ENCODE assay signal across 8 cellular contexts in genomic region chrX:104165894-104166734, GRCh38. TPM values are rescaled to one million over a fixed set of nuclear protein-coding genes. Genes with fewer than 3 reads are reported as not detected.
DNase-seq lines count a peak whose midpoint lies in the region; ATAC-seq and TF ChIP-seq lines count a peak whose summit lies in the region.

TSS of gene FAM199X (plus strand) at chrX:104166453. CDS start at chrX:104166786, 333 bp downstream.

- H3K36me3 ChIP-seq in OCI-LY1 (ENCODE audit: insufficient read depth, low read length) = no peaks in the 10 kb centered on the region
- no peaks in the 10 kb centered on the region for H3K36me3 ChIP-seq in mucosa of descending colon (ENCODE audit: low read depth)

- DNase-seq in DMS153 (lab: John Stamatoyannopoulos, UW) (peak; percentile 72), HuH-7 (ENCODE audit: low spot score) (peak; percentile 66), activated T-cell treated with anti-CD3 and anti-CD28 coated beads for 1 hour (ENCODE audit: low read depth) (peak; percentile 69), epidermal melanocyte (ENCODE audit: insufficient read length, low spot score) (peak; percentile 56), mucosa of descending colon (peak; percentile 85 to 93 (median 92))
- peak; percentile 56 to 65 for DNase-seq in stimulated activated CD8-positive, alpha-beta memory T cell treated with anti-CD3 and anti-CD28 coated beads, Interleukin-4, amount 100 ng/mL, for 1 hour (ENCODE audit: low read depth in 2 of 2, low spot score in 1 of 2)

- H3K79me2 ChIP-seq in OCI-LY1 (ENCODE audit: insufficient read depth, low read length) = peaks cover 14% of the 10 kb centered on the region; the same call in 1 of the 2 replicates

- H3K4me2 ChIP-seq in OCI-LY1 (ENCODE audit: low read length) = peak within 1 kb of the TSS; percentile 87

- no peaks in the 10 kb centered on the region for H3F3A ChIP-seq in OCI-LY1 (ENCODE audit: insufficient read depth, low read length)

- peak; percentile 95 for ATAC-seq in GM21526 (IDR thresholded peaks at IDR 0.05; ENCODE audit: low FRiP score, unreplicated experiment)
- ATAC-seq in mucosa of descending colon = peak; percentile 99

- TF ChIP-seq CTCF in OCI-LY1 (IDR thresholded peaks at IDR 0.05; ENCODE audit: low read length) (peak; percentile 48), mucosa of descending colon (IDR thresholded peaks at IDR 0.05) (peak; percentile 81)

- H3K4me1 ChIP-seq in OCI-LY1 (ENCODE audit: insufficient read depth, low read length, severe bottlenecking) = peaks cover 24% of the 10 kb centered on the region
- peaks cover 6% of the 10 kb centered on the region for H3K4me1 ChIP-seq in mucosa of descending colon (ENCODE audit: low read depth)

- intact Hi-C loops in mucosa of descending colon (cut with DNase I, micrococcal nuclease) = no loop called here

- peak within 1 kb of the TSS; percentile 91 for H3K9ac ChIP-seq in OCI-LY1 (ENCODE audit: low read length)

- H4K20me1 ChIP-seq in OCI-LY1 (ENCODE audit: insufficient read depth, low read length) = no peaks in the 10 kb centered on the region

- H3K4me3 ChIP-seq in OCI-LY1 (ENCODE audit: low read depth, low read length, poor library complexity, severe bottlenecking) (peak within 1 kb of the TSS; percentile 91), mucosa of descending colon (peak within 1 kb of the TSS; percentile 33)

- no peaks in the 10 kb centered on the region for H3K27me3 ChIP-seq in OCI-LY1 (ENCODE audit: insufficient read depth, low read length)

- no peaks in the 10 kb centered on the region for H3K9me2 ChIP-seq in OCI-LY1 (ENCODE audit: low read depth, low read length)

- H2AFZ ChIP-seq in OCI-LY1 (ENCODE audit: low read length) = 0 out of 2 replicates have a peak within 1 kb of the TSS, but pooled peaks have one; percentile 45

- no peaks in the 10 kb centered on the region for H3K9me3 ChIP-seq in OCI-LY1 (ENCODE audit: low read length)
- no peaks in the 10 kb centered on the region for H3K9me3 ChIP-seq in mucosa of descending colon

- H3K27ac ChIP-seq in OCI-LY1 (ENCODE audit: low read depth, low read length, poor library complexity, severe bottlenecking) = no peak within 1 kb of the TSS

RNA-seq across cellular contexts. Expression of gene FAM199X, which starts in this region (rescaled TPM):
- 10 to 100 TPM; 18.3 to 22.2 (median 21.9) TPM for total RNA-seq in mucosa of descending colon
